17 cellular contexts compared by ENCODE assay signal in genomic region chr15:25605171-25605570, GRCh38.
A peak's percentile ranks its signal among the peaks of the same experiment; 100 is the strongest.
DNase-seq lines count a peak whose midpoint lies in the region; ATAC-seq and TF ChIP-seq lines count a peak whose summit lies in the region.
"Had no signal": no experiment of that assay in that cellular context is flagged by ENCODE, and none has a peak within 500 bp of the region (broad histone marks: within the 10 kb centered on the region; RNA-seq: fewer than 3 reads in every experiment).

No MANE protein-coding gene starts in this region.

- no peak overlapping the region for H3K4me3 Mint-ChIP-seq in endodermal cell
- H3K4me3 Mint-ChIP-seq: B cell; CD4-positive, alpha-beta T cell; CD8-positive, alpha-beta T cell had no signal

- ATAC-seq in SK-N-SH treated with all-trans-retinoic acid at 6 μM for 48 hours, result no peak
- ATAC-seq: A549; CD8-positive, alpha-beta T cell had no signal

- H3K27ac Mint-ChIP-seq in endodermal cell, result no peak overlapping the region
- H3K27ac Mint-ChIP-seq: B cell; CD4-positive, alpha-beta T cell; CD8-positive, alpha-beta T cell had no signal

- TF ChIP-seq RAD21 in SK-N-SH (IDR thresholded peaks at IDR 0.05; ENCODE audit: low read length), result no peak

- CTCF ChIA-PET in SK-N-SH (lab: Yijun Ruan, JAX), result no interaction called here

- no peaks in the 10 kb centered on the region for H3K36me3 Mint-ChIP-seq in endodermal cell (ENCODE audit: low read depth)
- H3K36me3 Mint-ChIP-seq: CD8-positive, alpha-beta T cell had no signal

- H3K4me2 ChIP-seq in SK-N-SH, result no peak overlapping the region
- H3K4me2 ChIP-seq: A549; BLaER1 treated with 17β-estradiol and CSF1 and Interleukin-3, amounts not matched to agents 10 nM and 100 nM had no signal

- H3K79me2 ChIP-seq in SK-N-SH (ENCODE audit: insufficient read depth), result no peaks in the 10 kb centered on the region

- no peak for TF ChIP-seq EP300 in SK-N-SH (IDR thresholded peaks at IDR 0.05; ENCODE audit: borderline replicate concordance in 1 of 2, low read depth in 1 of 2, low read length in 1 of 2)

- no peaks in the 10 kb centered on the region for H3F3A ChIP-seq in SK-N-SH (replicated peaks; ENCODE audit: insufficient read depth)

- DNase-seq in SK-N-SH, result no peak
- no peak for DNase-seq in endodermal cell
- DNase-seq in thyroid gland, result no peak
- no peak for DNase-seq in NCI-H1436 (lab: John Stamatoyannopoulos, UW)
- DNase-seq: AML-193; Caco-2; Calu3; CD4-positive, alpha-beta T cell; CD8-positive, alpha-beta T cell; DMS79 treated with DMSO at 0.1 percent for 48 hours; GF-D8 had no signal

- H4K20me1 ChIP-seq in SK-N-SH (ENCODE audit: insufficient read depth), result no peaks in the 10 kb centered on the region
- H4K20me1 ChIP-seq: BLaER1 treated with 17β-estradiol and CSF1 and Interleukin-3, amounts not matched to agents 10 nM and 100 nM had no signal

- no peak overlapping the region for H3K4me3 ChIP-seq in SK-N-SH (ENCODE audit: low read depth in 2 of 2, low read length in 1 of 2)
- H3K4me3 ChIP-seq in endodermal cell (ENCODE audit: low read length), result no peak overlapping the region
- H3K4me3 ChIP-seq in thyroid gland (replicated peaks in 1 of 3), result no peak overlapping the region
- H3K4me3 ChIP-seq: A549; BLaER1 treated with 17β-estradiol and CSF1 and Interleukin-3, amounts not matched to agents 10 nM and 100 nM had no signal

- POLR2A ChIA-PET in SK-N-SH (lab: Yijun Ruan, JAX), result no interaction called here

- H3K9ac ChIP-seq in SK-N-SH (no peak overlapping the region), endodermal cell (ENCODE audit: extremely low read depth, low read length, poor library complexity, severe bottlenecking) (no peak overlapping the region)
- H3K9ac ChIP-seq: BLaER1 treated with 17β-estradiol and CSF1 and Interleukin-3, amounts not matched to agents 10 nM and 100 nM had no signal

- TF ChIP-seq POLR2A in thyroid gland (IDR thresholded peaks at IDR 0.05), result no peak

- no peaks in the 10 kb centered on the region for H3K4me1 Mint-ChIP-seq in endodermal cell
- H3K4me1 Mint-ChIP-seq: B cell had no signal

- 33% methylated on average over 1 of the region's 1 CpG for WGBS in SK-N-SH (ENCODE audit: low lambda C conversion rate)
- WGBS in endodermal cell (ENCODE audit: insufficient coverage in 1 of 2, insufficient read length in 1 of 2), 2 experiments, result 67% methylated on average over 1 of the region's 1 CpG; no CpG with 5 or more reads in 1 of the 2 experiments
- WGBS in thyroid gland, 2 donors, result 91 to 98% methylated on average over 1 of the region's 1 CpG

- no peaks in the 10 kb centered on the region for H3K9me3 Mint-ChIP-seq in endodermal cell

- H2AFZ ChIP-seq in SK-N-SH (ENCODE audit: low read depth), result peak overlapping the region; percentile 29; the same call in 1 of the 2 replicates

- H3K27me3 ChIP-seq in SK-N-SH (ENCODE audit: insufficient read depth) (no peaks in the 10 kb centered on the region), endodermal cell (ENCODE audit: control insufficient read depth, insufficient read depth, low read length, poor library complexity, severe bottlenecking) (no peaks in the 10 kb centered on the region), thyroid gland (no peaks in the 10 kb centered on the region)
- H3K27me3 ChIP-seq: BLaER1 treated with 17β-estradiol and CSF1 and Interleukin-3, amounts not matched to agents 10 nM and 100 nM had no signal

- H3K27me3 Mint-ChIP-seq in endodermal cell (ENCODE audit: insufficient read depth), result no peaks in the 10 kb centered on the region
- H3K27me3 Mint-ChIP-seq: B cell had no signal

- TF ChIP-seq CTCF in SK-N-SH (IDR thresholded peaks at IDR 0.05) (no peak), endodermal cell (conservative IDR thresholded peaks at IDR 0.05) (no peak), thyroid gland (IDR thresholded peaks at IDR 0.05) (no peak)

- no peaks in the 10 kb centered on the region for H3K9me2 ChIP-seq in SK-N-SH

- no peak overlapping the region for H3K27ac ChIP-seq in SK-N-SH (ENCODE audit: low read depth in 2 of 2, low read length in 1 of 2)
- H3K27ac ChIP-seq in endodermal cell (ENCODE audit: low read depth, low read length), result peak overlapping the region; percentile 76
- H3K27ac ChIP-seq in thyroid gland, result no peak overlapping the region
- H3K27ac ChIP-seq: 22Rv1; A549; BLaER1 treated with 17β-estradiol and CSF1 and Interleukin-3, amounts not matched to agents 10 nM and 100 nM; C4-2B had no signal

- intact Hi-C loops in thyroid gland (cut with DNase I), result no loop called here

- H3K9me3 ChIP-seq in SK-N-SH (peaks cover 4% of the 10 kb centered on the region; the same call in 1 of the 2 replicates), endodermal cell (ENCODE audit: control insufficient read depth, low read length) (no peaks in the 10 kb centered on the region), thyroid gland (no peaks in the 10 kb centered on the region)
- H3K9me3 ChIP-seq: A549; BLaER1 treated with 17β-estradiol and CSF1 and Interleukin-3, amounts not matched to agents 10 nM and 100 nM had no signal

- no peaks in the 10 kb centered on the region for H3K36me3 ChIP-seq in SK-N-SH (replicated peaks in 1 of 2; ENCODE audit: control insufficient read depth in 1 of 2, insufficient read depth in 2 of 2, low read length in 1 of 2)
- no peaks in the 10 kb centered on the region for H3K36me3 ChIP-seq in endodermal cell (ENCODE audit: control insufficient read depth, insufficient read depth, low read length)
- H3K36me3 ChIP-seq in thyroid gland, result no peaks in the 10 kb centered on the region
- H3K36me3 ChIP-seq: BLaER1 treated with 17β-estradiol and CSF1 and Interleukin-3, amounts not matched to agents 10 nM and 100 nM had no signal

- no peaks in the 10 kb centered on the region for H3K4me1 ChIP-seq in SK-N-SH (ENCODE audit: control insufficient read depth in 1 of 2, insufficient read depth in 2 of 2, low read depth in 1 of 2, low read length in 1 of 2)
- H3K4me1 ChIP-seq in endodermal cell (ENCODE audit: control insufficient read depth, insufficient read depth, low read length), result no peaks in the 10 kb centered on the region
- no peaks in the 10 kb centered on the region for H3K4me1 ChIP-seq in thyroid gland
- H3K4me1 ChIP-seq: A549; BLaER1 treated with 17β-estradiol and CSF1 and Interleukin-3, amounts not matched to agents 10 nM and 100 nM had no signal

TF ChIP-seq in SK-N-SH, 30 proteins besides CTCF, POLR2A, EP300 and RAD21:
- TF ChIP-seq NFIC (IDR thresholded peaks at IDR 0.05; ENCODE audit: borderline replicate concordance) (no peak), GABPA (IDR thresholded peaks at IDR 0.05; ENCODE audit: low read depth) (no peak), MAX (IDR thresholded peaks at IDR 0.05; ENCODE audit: low read depth) (no peak), FOXJ3 (CRISPR knock-in tag; IDR thresholded peaks at IDR 0.05) (no peak)

TF ChIP-seq in SK-N-SH treated with all-trans-retinoic acid at 6 μM for 48 hours, 23 proteins besides CTCF, POLR2A, EP300 and RAD21:
- TF ChIP-seq BACH2 (CRISPR knock-in tag; IDR thresholded peaks at IDR 0.05; ENCODE audit: borderline replicate concordance), result no peak
- no peak for TF ChIP-seq CREB5 (CRISPR knock-in tag; IDR thresholded peaks at IDR 0.05; ENCODE audit: low read depth)
- TF ChIP-seq ZFP3 (CRISPR knock-in tag; IDR thresholded peaks at IDR 0.05), result no peak
- no peak for TF ChIP-seq ESRRG (CRISPR knock-in tag; IDR thresholded peaks at IDR 0.05)
- no peak for TF ChIP-seq POU6F1 (CRISPR knock-in tag; IDR thresholded peaks at IDR 0.05; ENCODE audit: borderline replicate concordance, low read depth)
- no peak for TF ChIP-seq ZNF565 (CRISPR knock-in tag; conservative IDR thresholded peaks at IDR 0.05; ENCODE audit: low read depth)
- no peak for TF ChIP-seq CSRNP3 (CRISPR knock-in tag; IDR thresholded peaks at IDR 0.05)
- no peak for TF ChIP-seq RARB (CRISPR knock-in tag; IDR thresholded peaks at IDR 0.05)
